ENCODE assay signal across 23 cellular contexts in genomic region chr17:29648005-29648404, GRCh38.
"Had no signal": no experiment of that assay in that cellular context is flagged by ENCODE, and none has a peak within 500 bp of the region (broad histone marks: within the 10 kb centered on the region; RNA-seq: fewer than 3 reads in every experiment).

No MANE protein-coding gene starts in this region.

- H3K27me3 ChIP-seq: dorsolateral prefrontal cortex, foreskin keratinocyte, neutrophil, tibial nerve, uterus had no signal

- DNase-seq: activated CD4-positive, alpha-beta T cell treated with anti-CD3 and anti-CD28 coated beads, Interleukin-2, amount 10 ng/mL, durations not matched to agents 24 days and 14 days; activated CD4-positive, CD25-positive, alpha-beta regulatory T cell; anterior cingulate cortex; caudate nucleus; dorsolateral prefrontal cortex; endodermal cell; foreskin keratinocyte; hypothalamus; islet precursor cell; left colon; stimulated activated CD4-positive, alpha-beta T cell treated with anti-CD3 and anti-CD28 coated beads, Interleukin-4, amount 100 ng/mL, for 24 hours; stimulated activated naive CD4-positive, alpha-beta T cell; T-cell; uterus had no signal

- H3K27ac Mint-ChIP-seq: activated CD4-positive, alpha-beta T cell treated with anti-CD3 and anti-CD28 coated beads, Interleukin-2, amount 10 ng/mL, durations not matched to agents 24 days and 14 days; brain; endodermal cell had no signal

- H3K9me3 Mint-ChIP-seq: activated CD4-positive, alpha-beta T cell treated with anti-CD3 and anti-CD28 coated beads, Interleukin-2, amount 10 ng/mL, durations not matched to agents 24 days and 14 days; brain; endodermal cell; natural killer cell treated with Interleukin-12 subunit alpha and Interleukin-12 subunit beta and Interleukin-15 and Interleukin-18, amount 100 ng/mL, for 72 hours; T-cell had no signal

- H3K27ac ChIP-seq: epithelial cell of prostate, foreskin keratinocyte, neutrophil, parathyroid adenoma had no signal

- ATAC-seq: foreskin keratinocyte; left colon; natural killer cell treated with Interleukin-12 subunit alpha and Interleukin-12 subunit beta and Interleukin-15 and Interleukin-18, amount 100 ng/mL, for 72 hours; sciatic nerve; SK-N-SH treated with all-trans-retinoic acid at 6 μM for 48 hours; T-cell had no signal

- H3K36me3 ChIP-seq: uterus had no signal

- H3K27me3 Mint-ChIP-seq: activated CD4-positive, alpha-beta T cell treated with anti-CD3 and anti-CD28 coated beads, Interleukin-2, amount 10 ng/mL, durations not matched to agents 24 days and 14 days; brain; natural killer cell treated with Interleukin-12 subunit alpha and Interleukin-12 subunit beta and Interleukin-15 and Interleukin-18, amount 100 ng/mL, for 72 hours; T-cell had no signal

- H3K4me3 Mint-ChIP-seq: activated CD4-positive, alpha-beta T cell treated with anti-CD3 and anti-CD28 coated beads, Interleukin-2, amount 10 ng/mL, durations not matched to agents 24 days and 14 days; brain; endodermal cell; natural killer cell treated with Interleukin-12 subunit alpha and Interleukin-12 subunit beta and Interleukin-15 and Interleukin-18, amount 100 ng/mL, for 72 hours; T-cell had no signal

- H3K4me1 ChIP-seq: foreskin keratinocyte had no signal

- H3K9me3 ChIP-seq: neutrophil, tibial nerve, uterus had no signal

- H3K4me1 Mint-ChIP-seq: endodermal cell had no signal

- H3K4me3 ChIP-seq: dorsolateral prefrontal cortex, lung, tibial nerve, uterus had no signal
